ENCODE assay signal across 24 cellular contexts in the genomic region with DNA sequence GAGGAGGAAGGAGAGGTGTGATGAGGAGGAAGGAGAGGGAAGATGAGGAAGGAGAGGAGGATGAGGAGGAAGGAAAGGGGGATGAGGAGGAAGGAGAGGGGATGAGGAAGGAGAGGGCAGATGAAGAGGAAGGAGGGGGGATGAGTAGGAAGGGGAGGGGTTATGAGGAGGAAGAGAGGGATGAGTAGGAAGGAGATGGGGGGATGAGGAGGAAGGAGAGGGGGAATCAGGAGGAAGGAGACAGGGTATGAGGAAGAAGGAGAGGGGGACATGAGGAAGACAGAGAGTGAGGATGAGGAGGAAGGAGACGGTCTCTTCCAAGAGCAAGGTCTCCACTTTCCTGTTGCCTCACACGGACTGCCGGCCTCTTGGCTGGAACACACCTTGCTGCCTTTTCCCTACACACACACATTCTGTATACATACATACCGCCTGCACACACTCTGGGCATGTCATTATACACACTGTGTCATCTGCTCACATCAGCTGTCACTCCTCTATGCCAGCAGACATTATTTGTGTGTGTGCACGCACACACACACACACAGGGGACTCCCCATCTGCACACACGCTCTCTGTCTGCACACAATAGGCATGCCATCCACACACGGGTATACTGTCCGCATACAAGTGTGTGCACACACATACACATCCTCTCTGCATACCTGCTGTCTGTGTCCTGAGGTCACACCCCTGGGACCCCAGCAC. TPM values are rescaled to one million over a fixed set of nuclear protein-coding genes. Genes with fewer than 3 reads are reported as not detected.
DNase-seq lines count a peak whose midpoint lies in the region; ATAC-seq and TF ChIP-seq lines count a peak whose summit lies in the region.
"Had no signal": no experiment of that assay in that cellular context is flagged by ENCODE, and none has a peak within 500 bp of the region (broad histone marks: within the 10 kb centered on the region; RNA-seq: fewer than 3 reads in every experiment).

No MANE protein-coding gene starts in this region.

- H2BK15ac ChIP-seq in neuronal stem cell (ENCODE audit: low read length), result peak overlapping the region; percentile 37

- H3K4me3 ChIP-seq in neuronal stem cell (ENCODE audit: low read length in 2 of 2), result no peak overlapping the region
- no peak overlapping the region for H3K4me3 ChIP-seq in Caco-2 (ENCODE audit: low read depth, low read length)
- H3K4me3 ChIP-seq: cardiac muscle cell, tibial nerve had no signal

- peak overlapping the region; percentile 70 for H3K9ac ChIP-seq in neuronal stem cell (ENCODE audit: low read depth, low read length, poor library complexity)

- no peak overlapping the region for H3K23ac ChIP-seq in neuronal stem cell (ENCODE audit: low read depth, low read length, poor library complexity)

- H3K36me3 Mint-ChIP-seq in activated T-helper 17 cell treated with anti-CD3 and anti-CD28 coated beads, Interleukin-2, amount 50 U/mL, for 72 hours (ENCODE audit: low read depth), result no peaks in the 10 kb centered on the region
- H3K36me3 Mint-ChIP-seq in Caco-2 (ENCODE audit: insufficient read depth, unreplicated experiment), result no peaks in the 10 kb centered on the region
- H3K36me3 Mint-ChIP-seq: CD14-positive monocyte, mesothelial cell of epicardium had no signal

- no peak overlapping the region for H3K4me3 Mint-ChIP-seq in activated T-helper 17 cell treated with anti-CD3 and anti-CD28 coated beads, Interleukin-2, amount 50 U/mL, for 72 hours
- no peak overlapping the region for H3K4me3 Mint-ChIP-seq in Caco-2 (ENCODE audit: unreplicated experiment)
- H3K4me3 Mint-ChIP-seq: CD14-positive monocyte, mesothelial cell of epicardium had no signal

- H3K4me1 Mint-ChIP-seq in activated T-helper 17 cell treated with anti-CD3 and anti-CD28 coated beads, Interleukin-2, amount 50 U/mL, for 72 hours, result no peaks in the 10 kb centered on the region
- no peaks in the 10 kb centered on the region for H3K4me1 Mint-ChIP-seq in Caco-2 (ENCODE audit: low read depth, unreplicated experiment)
- H3K4me1 Mint-ChIP-seq: CD14-positive monocyte, mesothelial cell of epicardium had no signal

- no peak overlapping the region for H4K8ac ChIP-seq in neuronal stem cell (ENCODE audit: low read depth, low read length)

- H3K27me3 ChIP-seq in neuronal stem cell (ENCODE audit: control insufficient read depth in 3 of 3, insufficient read depth in 3 of 3, low read depth in 1 of 3, low read length in 3 of 3) (peaks cover 0 to 14% (median 7%) of the 10 kb centered on the region in 3 experiments), Caco-2 (replicated peaks; ENCODE audit: control insufficient read depth, insufficient read depth, low read length) (no peaks in the 10 kb centered on the region)

- H3K4me2 ChIP-seq in neuronal stem cell (ENCODE audit: insufficient read depth, low read length, poor library complexity, severe bottlenecking), result no peak overlapping the region

- H3K9me3 ChIP-seq in neuronal stem cell (replicated peaks in 1 of 2; ENCODE audit: control insufficient read depth in 2 of 2, insufficient read depth in 1 of 2, low read depth in 1 of 2, low read length in 2 of 2) (no peaks in the 10 kb centered on the region), Caco-2 (no peaks in the 10 kb centered on the region)

- peak overlapping the region; percentile 23 for H3K4ac ChIP-seq in neuronal stem cell (ENCODE audit: low read length)

- peak overlapping the region; percentile 82 for H3K14ac ChIP-seq in neuronal stem cell (ENCODE audit: low read length)

- H3K27ac ChIP-seq in neuronal stem cell (replicated peaks; ENCODE audit: low read length), result no peak overlapping the region
- H3K27ac ChIP-seq: cardiac muscle cell, HL-60, tibial nerve had no signal

- intact Hi-C loops in Caco-2 (cut with micrococcal nuclease; ENCODE audit: unreplicated experiment), result no loop called here

- no peak overlapping the region for H2BK12ac ChIP-seq in neuronal stem cell (ENCODE audit: low read length)

- H2BK5ac ChIP-seq in neuronal stem cell (ENCODE audit: low read length), result peak overlapping the region; percentile 24

- peak overlapping the region; percentile 84 for H2AK5ac ChIP-seq in neuronal stem cell (ENCODE audit: low read depth, low read length)

- no CpG with 5 or more reads among the region's 8 CpGs for WGBS in neuronal stem cell (ENCODE audit: extremely low coverage in 2 of 2, insufficient read length in 2 of 2, insufficient replicate concordance in 1 of 2), 2 donors

- DNase-seq in NCI-H2171 treated with DMSO at 0.1 percent for 48 hours (lab: John Stamatoyannopoulos, UW) (peak; percentile 6), NCI-H2171 (lab: John Stamatoyannopoulos, UW) (no peak), neuronal stem cell (ENCODE audit: low spot score) (no peak), Caco-2 (no peak), A172 (ENCODE audit: low spot score) (no peak), activated gamma-delta T cell treated with Interleukin-2 at 50 U/mL for 16 hours (no peak)
- DNase-seq: activated CD4-positive, alpha-beta T cell treated with anti-CD3 and anti-CD28 coated beads, Interleukin-2, amount 50 U/mL, for 48 hours; activated T-cell treated with anti-CD3 and anti-CD28 coated beads, Interleukin-2, amount 50 U/mL, for 48 hours; DMS79 treated with DMSO at 0.1 percent for 48 hours; KBM-7; left cardiac atrium; NCI-H1105; retina; SW 1271 had no signal

- no peak for TF ChIP-seq CTCF in Caco-2 (IDR thresholded peaks at IDR 0.05; ENCODE audit: insufficient read depth in 1 of 2, low read depth in 1 of 2, low read length in 1 of 2, severe bottlenecking in 1 of 2, unreplicated experiment in 1 of 2)

- peak overlapping the region; percentile 64 for H3K18ac ChIP-seq in neuronal stem cell (ENCODE audit: low read length)

- H3K36me3 ChIP-seq in neuronal stem cell (replicated peaks in 1 of 2; ENCODE audit: control insufficient read depth in 2 of 2, insufficient read depth in 2 of 2, low read length in 2 of 2) (no peaks in the 10 kb centered on the region), Caco-2 (ENCODE audit: control insufficient read depth, insufficient read depth, low read length) (no peaks in the 10 kb centered on the region)
- H3K36me3 ChIP-seq: cardiac muscle cell, tibial nerve had no signal

- CTCF ChIA-PET in Caco-2 (lab: Charles Lee), result no interaction called here

- BruUV-seq in Caco-2 (replicated peaks; lab: Mats Ljungman, UMichigan), result no TSS peak

- peak; percentile 62 for ATAC-seq in HG03159 (IDR thresholded peaks at IDR 0.05; ENCODE audit: unreplicated experiment)
- peak; percentile 38 for ATAC-seq in activated T-helper 17 cell treated with anti-CD3 and anti-CD28 coated beads, Interleukin-2, amount 50 U/mL, for 72 hours (replicated peaks)
- ATAC-seq: esophagus mucosa, left cardiac atrium had no signal

- no peaks in the 10 kb centered on the region for H3K9me3 Mint-ChIP-seq in activated T-helper 17 cell treated with anti-CD3 and anti-CD28 coated beads, Interleukin-2, amount 50 U/mL, for 72 hours
- H3K9me3 Mint-ChIP-seq in Caco-2 (ENCODE audit: unreplicated experiment), result no peaks in the 10 kb centered on the region
- H3K9me3 Mint-ChIP-seq: CD14-positive monocyte, mesothelial cell of epicardium had no signal

- peaks cover 21% of the 10 kb centered on the region for H3K27me3 Mint-ChIP-seq in activated T-helper 17 cell treated with anti-CD3 and anti-CD28 coated beads, Interleukin-2, amount 50 U/mL, for 72 hours
- H3K27me3 Mint-ChIP-seq in Caco-2 (ENCODE audit: insufficient read depth, unreplicated experiment), result peaks cover 5% of the 10 kb centered on the region

- peaks cover 0 to 1% of the 10 kb centered on the region in 2 donors for H3K4me1 ChIP-seq in neuronal stem cell (ENCODE audit: control insufficient read depth in 2 of 2, insufficient read depth in 1 of 2, low read depth in 1 of 2, low read length in 2 of 2)
- H3K4me1 ChIP-seq in Caco-2, result no peaks in the 10 kb centered on the region
- H3K4me1 ChIP-seq: tibial nerve had no signal

- H3K79me1 ChIP-seq in neuronal stem cell (ENCODE audit: low read depth, low read length), result peaks cover 2% of the 10 kb centered on the region

- no peak overlapping the region for H3K27ac Mint-ChIP-seq in activated T-helper 17 cell treated with anti-CD3 and anti-CD28 coated beads, Interleukin-2, amount 50 U/mL, for 72 hours
- no peak overlapping the region for H3K27ac Mint-ChIP-seq in Caco-2 (ENCODE audit: unreplicated experiment)
- H3K27ac Mint-ChIP-seq: CD14-positive monocyte, mesothelial cell of epicardium had no signal

- POLR2A ChIA-PET in Caco-2 (lab: Charles Lee), result no interaction called here

- H2BK120ac ChIP-seq in neuronal stem cell (ENCODE audit: low read depth, low read length), result no peak overlapping the region

- H4K91ac ChIP-seq in neuronal stem cell (ENCODE audit: low read depth, low read length, poor library complexity), result no peak overlapping the region

- H2AFZ ChIP-seq in neuronal stem cell (ENCODE audit: low read length), result no peak overlapping the region

RNA-seq across cellular contexts. Expression of a gene that starts 11.1 kb away (rescaled TPM):
- not detected for total RNA-seq in activated T-helper 17 cell treated with anti-CD3 and anti-CD28 coated beads, Interleukin-2, amount 50 U/mL, for 72 hours
- 2.1 TPM for polyA plus RNA-seq in neuronal stem cell (2013, experiment 1 of 2)
- polyA plus RNA-seq in neuronal stem cell (2013, experiment 2 of 2), result 2.2 TPM
- total RNA-seq in Caco-2 (2022), result not detected in 2 replicates
- total RNA-seq in A172 (2014; rRNA removed; shearing (Covaris generic)), result not detected in 2 replicates
- total RNA-seq: A673, esophagus mucosa, left cardiac atrium, mesothelial cell of epicardium, RPMI7951, tibial nerve had no signal
- polyA plus RNA-seq: cardiac muscle cell, CD14-positive monocyte had no signal
